In genomic region chr19:53102701-53103140, GRCh38 we compare ENCODE assay signal across 9 cellular contexts. TPM values are rescaled to one million over a fixed set of nuclear protein-coding genes. Genes with fewer than 3 reads are reported as not detected.
DNase-seq lines count a peak whose midpoint lies in the region; ATAC-seq and TF ChIP-seq lines count a peak whose summit lies in the region.
"Had no signal": no experiment of that assay in that cellular context is flagged by ENCODE, and none has a peak within 500 bp of the region (broad histone marks: within the 10 kb centered on the region; RNA-seq: fewer than 3 reads in every experiment).

No MANE protein-coding gene starts in this region.

- no peaks in the 10 kb centered on the region for H3K27me3 Mint-ChIP-seq in activated T-helper 1 cell treated with anti-CD3 and anti-CD28 coated beads, Interleukin-12 subunit alpha, Interleukin-12 subunit beta, Interleukin-2, Interleukin-4 antibody, amounts not matched to agents 30 ng/mL and 10 ng/mL and 1 ng/mL, durations not matched to agents 14 hours and 24 hours and 36 hours (ENCODE audit: insufficient read depth)

- H3K4me1 ChIP-seq in gastroesophageal sphincter (peaks cover 0 to 37% (median 12%) of the 10 kb centered on the region in 3 donors), ovary (ENCODE audit: insufficient read depth) (peaks cover 8% of the 10 kb centered on the region)

- TF ChIP-seq EP300 in gastroesophageal sphincter (IDR thresholded peaks at IDR 0.05) (no peak), ovary (IDR thresholded peaks at IDR 0.05) (no peak)

- H3K4me3 Mint-ChIP-seq in activated T-helper 1 cell treated with anti-CD3 and anti-CD28 coated beads, Interleukin-12 subunit alpha, Interleukin-12 subunit beta, Interleukin-2, Interleukin-4 antibody, amounts not matched to agents 30 ng/mL and 10 ng/mL and 1 ng/mL, durations not matched to agents 14 hours and 24 hours and 36 hours: peak overlapping the region; percentile 92

- intact Hi-C loops in activated T-helper 1 cell treated with anti-CD3 and anti-CD28 coated beads, Interleukin-12 subunit alpha, Interleukin-12 subunit beta, Interleukin-2, Interleukin-4 antibody, amounts not matched to agents 30 ng/mL and 10 ng/mL and 1 ng/mL, durations not matched to agents 14 hours and 24 hours and 36 hours (cut with micrococcal nuclease): loop anchor here (1.0 to 10.0 kb wide), 22 partner anchors 57 to 964 kb away; partner anchors contain the start of genes MYADM, ZNF28, ZNF320 and ZNF347
- intact Hi-C loops in ovary (cut with DNase I): no loop called here

- no peaks in the 10 kb centered on the region for H3K9me3 ChIP-seq in gastroesophageal sphincter
- no peaks in the 10 kb centered on the region for H3K9me3 ChIP-seq in ovary

- peaks cover 23% of the 10 kb centered on the region for H3K4me1 Mint-ChIP-seq in activated T-helper 1 cell treated with anti-CD3 and anti-CD28 coated beads, Interleukin-12 subunit alpha, Interleukin-12 subunit beta, Interleukin-2, Interleukin-4 antibody, amounts not matched to agents 30 ng/mL and 10 ng/mL and 1 ng/mL, durations not matched to agents 14 hours and 24 hours and 36 hours (ENCODE audit: low read depth)

- H3K36me3 Mint-ChIP-seq in activated T-helper 1 cell treated with anti-CD3 and anti-CD28 coated beads, Interleukin-12 subunit alpha, Interleukin-12 subunit beta, Interleukin-2, Interleukin-4 antibody, amounts not matched to agents 30 ng/mL and 10 ng/mL and 1 ng/mL, durations not matched to agents 14 hours and 24 hours and 36 hours (ENCODE audit: low read depth): peaks cover 29% of the 10 kb centered on the region

- peaks cover 13% of the 10 kb centered on the region for H3K9me3 Mint-ChIP-seq in activated T-helper 1 cell treated with anti-CD3 and anti-CD28 coated beads, Interleukin-12 subunit alpha, Interleukin-12 subunit beta, Interleukin-2, Interleukin-4 antibody, amounts not matched to agents 30 ng/mL and 10 ng/mL and 1 ng/mL, durations not matched to agents 14 hours and 24 hours and 36 hours

- H3K36me3 ChIP-seq in H7 (replicated peaks; ENCODE audit: control insufficient read depth, insufficient read depth, low read length): no peaks in the 10 kb centered on the region; the same call in none of the 2 replicates
- peaks cover 0 to 20% of the 10 kb centered on the region in 2 donors for H3K36me3 ChIP-seq in gastroesophageal sphincter
- no peaks in the 10 kb centered on the region for H3K36me3 ChIP-seq in ovary

- WGBS in gastroesophageal sphincter (ENCODE audit: low coverage in 1 of 2), 2 donors: 0 to 1% methylated on average over 10 to 22 of the region's 28 CpGs
- WGBS in ovary, 3 donors: 0 to 1% (median 1%) methylated on average over 27 to 28 of the region's 28 CpGs

- DNase-seq in DMS79 (lab: John Stamatoyannopoulos, UW): peak; percentile 32
- peak; percentile 74 for DNase-seq in H7
- DNase-seq in NCI-H146 treated with DMSO at 0.1 percent for 48 hours (lab: John Stamatoyannopoulos, UW; ENCODE audit: unreplicated experiment): peak; percentile 10
- DNase-seq in activated T-helper 1 cell treated with anti-CD3 and anti-CD28 coated beads, Interleukin-12 subunit alpha, Interleukin-12 subunit beta, Interleukin-2, Interleukin-4 antibody, amounts not matched to agents 30 ng/mL and 10 ng/mL and 1 ng/mL, durations not matched to agents 14 hours and 24 hours and 36 hours (ENCODE audit: low spot score): peak; percentile 41
- peak in 4 of 5 donors; percentile 22 to 57 (median 29) for DNase-seq in ovary
- no peak for DNase-seq in NCI-H226
- no peak for DNase-seq in amniotic stem cell (lab: John Stamatoyannopoulos, UW)

- TF ChIP-seq POLR2A in gastroesophageal sphincter (IDR thresholded peaks at IDR 0.05) (no peak), ovary (IDR thresholded peaks at IDR 0.05) (no peak)

- no peak for TF ChIP-seq CTCF in gastroesophageal sphincter (IDR thresholded peaks at IDR 0.05)
- no peak for TF ChIP-seq CTCF in ovary (IDR thresholded peaks at IDR 0.05)

- H3K27ac Mint-ChIP-seq in activated T-helper 1 cell treated with anti-CD3 and anti-CD28 coated beads, Interleukin-12 subunit alpha, Interleukin-12 subunit beta, Interleukin-2, Interleukin-4 antibody, amounts not matched to agents 30 ng/mL and 10 ng/mL and 1 ng/mL, durations not matched to agents 14 hours and 24 hours and 36 hours: peak overlapping the region; percentile 95

- peak; percentile 16 for ATAC-seq in gastroesophageal sphincter

- H3K27me3 ChIP-seq in H7 (ENCODE audit: control insufficient read depth, insufficient read depth, low read length) (no peaks in the 10 kb centered on the region), gastroesophageal sphincter (no peaks in the 10 kb centered on the region), ovary (no peaks in the 10 kb centered on the region)

- H3K4me3 ChIP-seq in H7 (ENCODE audit: insufficient read depth, low read depth, low read length): peak overlapping the region; percentile 91
- peak overlapping the region; percentile 74 to 91 for H3K4me3 ChIP-seq in gastroesophageal sphincter
- peak overlapping the region; percentile 69 for H3K4me3 ChIP-seq in ovary

- H3K27ac ChIP-seq in gastroesophageal sphincter (peak overlapping the region; percentile 79 to 95 (median 94)), ovary (peak overlapping the region; percentile 60 to 72)

RNA-seq across cellular contexts. Expression of gene ZNF160, which starts 0.5 kb away (rescaled TPM):
- 21.6 and 48.7 TPM in 2 replicates for total RNA-seq in H7 (2014; rRNA removed; shearing (Covaris generic))
- 26.0 and 27.8 TPM in 2 replicates for total RNA-seq in activated T-helper 1 cell treated with anti-CD3 and anti-CD28 coated beads, Interleukin-12 subunit alpha, Interleukin-12 subunit beta, Interleukin-2, Interleukin-4 antibody, amounts not matched to agents 30 ng/mL and 10 ng/mL and 1 ng/mL, durations not matched to agents 14 hours and 24 hours and 36 hours
- 10 to 100 TPM; 21.4 to 71.1 (median 31.7) TPM for total RNA-seq in gastroesophageal sphincter
- total RNA-seq in ovary: 10 to 100 TPM; 34.3 to 53.2 (median 37.6) TPM
- polyA plus RNA-seq in ovary: 10 to 100 TPM; 21.7 to 21.9 TPM

RNA-seq across cellular contexts. Expression of gene ZNF415, which starts 30.0 kb away (rescaled TPM):
- total RNA-seq in H7 (2014; rRNA removed; shearing (Covaris generic)): 5.5 and 9.6 TPM in 2 replicates
- total RNA-seq in activated T-helper 1 cell treated with anti-CD3 and anti-CD28 coated beads, Interleukin-12 subunit alpha, Interleukin-12 subunit beta, Interleukin-2, Interleukin-4 antibody, amounts not matched to agents 30 ng/mL and 10 ng/mL and 1 ng/mL, durations not matched to agents 14 hours and 24 hours and 36 hours: 0.20 and 0.21 TPM in 2 replicates
- 10 to 100 TPM in 3 of 4 donors, 1 to 10 TPM in 1; 8.6 to 35.0 (median 14.1) TPM for total RNA-seq in gastroesophageal sphincter
- total RNA-seq in ovary: 10 to 100 TPM in 6 of 7 donors, 1 to 10 TPM in 1; 7.0 to 18.6 (median 12.4) TPM
- polyA plus RNA-seq in ovary: 10 to 100 TPM in 1 of 2 donors, 1 to 10 TPM in 1; 9.1 to 12.0 TPM

RNA-seq across cellular contexts. Expression of gene ZNF347, which starts 56.1 kb away (rescaled TPM):
- 7.1 and 9.7 TPM in 2 replicates for total RNA-seq in H7 (2014; rRNA removed; shearing (Covaris generic))
- total RNA-seq in activated T-helper 1 cell treated with anti-CD3 and anti-CD28 coated beads, Interleukin-12 subunit alpha, Interleukin-12 subunit beta, Interleukin-2, Interleukin-4 antibody, amounts not matched to agents 30 ng/mL and 10 ng/mL and 1 ng/mL, durations not matched to agents 14 hours and 24 hours and 36 hours: 6.5 and 7.3 TPM in 2 replicates
- total RNA-seq in gastroesophageal sphincter (10 to 100 TPM in 1 of 4 donors, 1 to 10 TPM in 3; 8.5 to 14.2 (median 8.8) TPM), ovary (10 to 100 TPM; 10.6 to 20.5 (median 15.6) TPM)
- polyA plus RNA-seq in ovary: 1 to 10 TPM; 4.4 to 9.5 TPM

RNA-seq across cellular contexts. Expression of gene ERVV-2, which starts 58.2 kb away (rescaled TPM):
- total RNA-seq in H7 (2014; rRNA removed; shearing (Covaris generic)): 0.14 and 1.1 TPM in 2 replicates
- not detected in 2 replicates for total RNA-seq in activated T-helper 1 cell treated with anti-CD3 and anti-CD28 coated beads, Interleukin-12 subunit alpha, Interleukin-12 subunit beta, Interleukin-2, Interleukin-4 antibody, amounts not matched to agents 30 ng/mL and 10 ng/mL and 1 ng/mL, durations not matched to agents 14 hours and 24 hours and 36 hours
- not detected for total RNA-seq in gastroesophageal sphincter
- total RNA-seq in ovary: not detected
- not detected for polyA plus RNA-seq in ovary
- total RNA-seq: T-helper 2 cell treated with Interferon-gamma antibody and Interleukin-4, amounts not matched to agents 100 ng/mL and 5 ng/mL, for 36 hours had no signal

Comparison
In these comparisons a context has a peak if more than half of its experiments do, and no peak if none do; other contexts are left out.
1. DNase-seq: peak in DMS79 (single experiment), H7 (single experiment), NCI-H146 treated with DMSO at 0.1 percent for 48 hours (single experiment), activated T-helper 1 cell treated with anti-CD3 and anti-CD28 coated beads, Interleukin-12 subunit alpha, Interleukin-12 subunit beta, Interleukin-2, Interleukin-4 antibody, amounts not matched to agents 30 ng/mL and 10 ng/mL and 1 ng/mL, durations not matched to agents 14 hours and 24 hours and 36 hours (single experiment) and ovary (4 of 5); none in NCI-H226 (single experiment) and amniotic stem cell (single experiment).
2. Peak in every context shown above with its lines, with median percentiles within 50 percentile points of each other: H3K4me3 ChIP-seq.